In the genomic region with DNA sequence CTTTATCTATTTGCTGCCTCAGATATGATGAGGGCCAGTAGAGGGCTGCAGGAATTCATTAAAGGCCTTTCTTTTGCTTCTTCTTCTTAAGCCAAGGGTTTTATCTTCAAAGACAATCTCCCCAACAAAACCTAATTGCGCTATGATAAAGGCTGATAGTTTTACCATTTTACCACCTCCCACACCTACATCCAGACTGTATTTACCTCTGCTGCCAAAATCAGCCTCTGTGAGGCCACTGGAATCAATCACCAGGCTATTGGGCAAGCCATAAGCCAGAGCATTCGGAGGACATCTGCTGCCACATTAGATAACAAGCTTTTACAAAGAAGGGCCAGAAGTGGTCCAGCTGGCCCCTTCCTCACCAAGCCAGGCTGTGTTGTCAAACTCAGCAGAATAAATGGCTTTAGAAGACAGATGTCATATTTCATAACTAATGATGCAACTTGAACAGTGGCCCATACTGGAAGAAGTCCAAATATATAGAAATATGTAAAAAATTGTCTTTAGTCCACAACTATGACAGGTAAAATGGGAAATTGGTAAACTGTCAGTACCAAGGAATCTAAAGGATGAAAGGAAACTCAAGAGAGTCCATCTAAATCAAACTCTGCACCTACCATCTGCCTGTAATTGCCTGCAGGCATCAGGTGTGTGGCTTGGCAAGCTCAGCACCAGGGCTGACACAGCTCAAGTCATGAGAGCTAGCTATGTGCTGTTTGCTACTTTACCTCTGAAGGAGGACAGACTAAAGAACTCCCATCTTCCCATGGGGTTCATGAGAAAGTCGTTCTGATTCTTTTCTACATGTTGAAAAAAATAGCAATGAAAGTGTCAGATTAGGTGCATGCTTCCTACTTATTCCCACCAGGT, we compare ENCODE assay signal across 1 cellular context.
TF ChIP-seq lines count a peak whose summit lies in the region.

No MANE protein-coding gene starts in this region.

TF ChIP-seq in SK-N-SH treated with all-trans-retinoic acid at 6 μM for 48 hours, 23 proteins besides CTCF, POLR2A, EP300 and RAD21 (continued from another document):
- TF ChIP-seq, protein P1, sequence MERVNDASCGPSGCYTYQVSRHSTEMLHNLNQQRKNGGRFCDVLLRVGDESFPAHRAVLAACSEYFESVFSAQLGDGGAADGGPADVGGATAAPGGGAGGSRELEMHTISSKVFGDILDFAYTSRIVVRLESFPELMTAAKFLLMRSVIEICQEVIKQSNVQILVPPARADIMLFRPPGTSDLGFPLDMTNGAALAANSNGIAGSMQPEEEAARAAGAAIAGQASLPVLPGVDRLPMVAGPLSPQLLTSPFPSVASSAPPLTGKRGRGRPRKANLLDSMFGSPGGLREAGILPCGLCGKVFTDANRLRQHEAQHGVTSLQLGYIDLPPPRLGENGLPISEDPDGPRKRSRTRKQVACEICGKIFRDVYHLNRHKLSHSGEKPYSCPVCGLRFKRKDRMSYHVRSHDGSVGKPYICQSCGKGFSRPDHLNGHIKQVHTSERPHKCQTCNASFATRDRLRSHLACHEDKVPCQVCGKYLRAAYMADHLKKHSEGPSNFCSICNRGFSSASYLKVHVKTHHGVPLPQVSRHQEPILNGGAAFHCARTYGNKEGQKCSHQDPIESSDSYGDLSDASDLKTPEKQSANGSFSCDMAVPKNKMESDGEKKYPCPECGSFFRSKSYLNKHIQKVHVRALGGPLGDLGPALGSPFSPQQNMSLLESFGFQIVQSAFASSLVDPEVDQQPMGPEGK (CRISPR knock-in tag; IDR thresholded peaks at IDR 0.05; ENCODE audit: borderline replicate concordance): no peak
- no peak for TF ChIP-seq ZFP3 (CRISPR knock-in tag; IDR thresholded peaks at IDR 0.05)
- TF ChIP-seq, protein P2, sequence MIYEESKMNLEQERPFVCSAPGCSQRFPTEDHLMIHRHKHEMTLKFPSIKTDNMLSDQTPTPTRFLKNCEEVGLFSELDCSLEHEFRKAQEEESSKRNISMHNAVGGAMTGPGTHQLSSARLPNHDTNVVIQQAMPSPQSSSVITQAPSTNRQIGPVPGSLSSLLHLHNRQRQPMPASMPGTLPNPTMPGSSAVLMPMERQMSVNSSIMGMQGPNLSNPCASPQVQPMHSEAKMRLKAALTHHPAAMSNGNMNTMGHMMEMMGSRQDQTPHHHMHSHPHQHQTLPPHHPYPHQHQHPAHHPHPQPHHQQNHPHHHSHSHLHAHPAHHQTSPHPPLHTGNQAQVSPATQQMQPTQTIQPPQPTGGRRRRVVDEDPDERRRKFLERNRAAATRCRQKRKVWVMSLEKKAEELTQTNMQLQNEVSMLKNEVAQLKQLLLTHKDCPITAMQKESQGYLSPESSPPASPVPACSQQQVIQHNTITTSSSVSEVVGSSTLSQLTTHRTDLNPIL (CRISPR knock-in tag; IDR thresholded peaks at IDR 0.05; ENCODE audit: low read depth): no peak
